In genomic region chrX:48802813-48803261, GRCh38 we compare ENCODE assay signal across 8 cellular contexts. TPM values are rescaled to one million over a fixed set of nuclear protein-coding genes. Genes with fewer than 3 reads are reported as not detected.
A peak's percentile ranks its signal among the peaks of the same experiment; 100 is the strongest.
DNase-seq lines count a peak whose midpoint lies in the region; ATAC-seq and TF ChIP-seq lines count a peak whose summit lies in the region.

No MANE protein-coding gene starts in this region.

- peaks cover 15% of the 10 kb centered on the region for H3K4me1 ChIP-seq in mononuclear cell (ENCODE audit: insufficient read depth, low read length)

- in situ Hi-C loops in brain microvascular endothelial cell (cut with HindIII; ENCODE audit: low pct_ligation_motif_present, low sequenced_read_pairs), result no loop called here

- no peaks in the 10 kb centered on the region for H3K9me3 Mint-ChIP-seq in stimulated activated naive CD8-positive, alpha-beta T cell treated with anti-CD3 and anti-CD28 coated beads, Interleukin-15, Interleukin-2, amounts not matched to agents 100 ng/mL and 50 ng/mL, for 24 hours

- no peaks in the 10 kb centered on the region for H3K27me3 Mint-ChIP-seq in stimulated activated naive CD8-positive, alpha-beta T cell treated with anti-CD3 and anti-CD28 coated beads, Interleukin-15, Interleukin-2, amounts not matched to agents 100 ng/mL and 50 ng/mL, for 24 hours

- peak overlapping the region; percentile 96 for H3K4me3 Mint-ChIP-seq in stimulated activated naive CD8-positive, alpha-beta T cell treated with anti-CD3 and anti-CD28 coated beads, Interleukin-15, Interleukin-2, amounts not matched to agents 100 ng/mL and 50 ng/mL, for 24 hours

- peaks cover 34% of the 10 kb centered on the region for H3K4me1 Mint-ChIP-seq in stimulated activated naive CD8-positive, alpha-beta T cell treated with anti-CD3 and anti-CD28 coated beads, Interleukin-15, Interleukin-2, amounts not matched to agents 100 ng/mL and 50 ng/mL, for 24 hours (ENCODE audit: low read depth)

- peaks cover 12% of the 10 kb centered on the region for H3K36me3 Mint-ChIP-seq in stimulated activated naive CD8-positive, alpha-beta T cell treated with anti-CD3 and anti-CD28 coated beads, Interleukin-15, Interleukin-2, amounts not matched to agents 100 ng/mL and 50 ng/mL, for 24 hours (ENCODE audit: low read depth)

- H3K27ac Mint-ChIP-seq in stimulated activated naive CD8-positive, alpha-beta T cell treated with anti-CD3 and anti-CD28 coated beads, Interleukin-15, Interleukin-2, amounts not matched to agents 100 ng/mL and 50 ng/mL, for 24 hours, result peak overlapping the region; percentile 99

- ATAC-seq in stimulated activated naive CD8-positive, alpha-beta T cell treated with anti-CD3 and anti-CD28 coated beads, Interleukin-15, Interleukin-2, amounts not matched to agents 100 U/mL and 50 U/mL, for 24 hours, result no peak
- no peak for ATAC-seq in HG03520 (IDR thresholded peaks at IDR 0.05; ENCODE audit: unreplicated experiment)
- ATAC-seq in HG03135 (IDR thresholded peaks at IDR 0.05; ENCODE audit: unreplicated experiment), result no peak

- no peaks in the 10 kb centered on the region for H3K36me3 ChIP-seq in brain microvascular endothelial cell (replicated peaks)

- peak overlapping the region; percentile 71 for H3K4me3 ChIP-seq in brain microvascular endothelial cell (ENCODE audit: low read depth, low read length)
- H3K4me3 ChIP-seq in mononuclear cell (ENCODE audit: low read length), result peak overlapping the region; percentile 58

- H3K27ac ChIP-seq in brain microvascular endothelial cell, result peak overlapping the region; percentile 99

- no peaks in the 10 kb centered on the region for H3K9me3 ChIP-seq in mononuclear cell (ENCODE audit: low read depth, low read length)

- no peak for TF ChIP-seq CTCF in brain microvascular endothelial cell (IDR thresholded peaks at IDR 0.05; ENCODE audit: low read depth, low read length, missing control alignments)

- no peak for DNase-seq in stimulated activated naive CD8-positive, alpha-beta T cell treated with anti-CD3 and anti-CD28 coated beads, Interleukin-15, Interleukin-2, amounts not matched to agents 100 U/mL and 50 U/mL, for 24 hours
- no peak for DNase-seq in brain microvascular endothelial cell
- no peak for DNase-seq in ureter (ENCODE audit: low spot score)
- DNase-seq in Kasumi-1 (lab: John Stamatoyannopoulos, UW), result no peak

- no peaks in the 10 kb centered on the region for H3K27me3 ChIP-seq in brain microvascular endothelial cell (replicated peaks)
- H3K27me3 ChIP-seq in mononuclear cell (ENCODE audit: insufficient read depth, low read length), result no peaks in the 10 kb centered on the region

RNA-seq across cellular contexts. Expression of gene HDAC6, which starts 1.0 kb away (rescaled TPM):
- total RNA-seq in mononuclear cell (21.5 TPM), ureter (96.8 TPM)

RNA-seq across cellular contexts. Expression of gene GATA1, which starts 16.4 kb away (rescaled TPM):
- total RNA-seq in mononuclear cell (1.6 TPM), ureter (not detected)

RNA-seq across cellular contexts. Expression of gene ERAS, which starts 23.5 kb away (rescaled TPM):
- not detected for total RNA-seq in mononuclear cell
- total RNA-seq in ureter, result not detected

RNA-seq across cellular contexts. Expression of gene PCSK1N, which starts 32.6 kb away (rescaled TPM):
- total RNA-seq in mononuclear cell (3.3 TPM), ureter (4.5 TPM)

RNA-seq across cellular contexts. Expression of gene GLOD5, which starts 41.3 kb away (rescaled TPM):
- total RNA-seq in mononuclear cell (not detected), ureter (not detected)
